Comparison of ENCODE assay signal across 1 cellular context in the genomic region with DNA sequence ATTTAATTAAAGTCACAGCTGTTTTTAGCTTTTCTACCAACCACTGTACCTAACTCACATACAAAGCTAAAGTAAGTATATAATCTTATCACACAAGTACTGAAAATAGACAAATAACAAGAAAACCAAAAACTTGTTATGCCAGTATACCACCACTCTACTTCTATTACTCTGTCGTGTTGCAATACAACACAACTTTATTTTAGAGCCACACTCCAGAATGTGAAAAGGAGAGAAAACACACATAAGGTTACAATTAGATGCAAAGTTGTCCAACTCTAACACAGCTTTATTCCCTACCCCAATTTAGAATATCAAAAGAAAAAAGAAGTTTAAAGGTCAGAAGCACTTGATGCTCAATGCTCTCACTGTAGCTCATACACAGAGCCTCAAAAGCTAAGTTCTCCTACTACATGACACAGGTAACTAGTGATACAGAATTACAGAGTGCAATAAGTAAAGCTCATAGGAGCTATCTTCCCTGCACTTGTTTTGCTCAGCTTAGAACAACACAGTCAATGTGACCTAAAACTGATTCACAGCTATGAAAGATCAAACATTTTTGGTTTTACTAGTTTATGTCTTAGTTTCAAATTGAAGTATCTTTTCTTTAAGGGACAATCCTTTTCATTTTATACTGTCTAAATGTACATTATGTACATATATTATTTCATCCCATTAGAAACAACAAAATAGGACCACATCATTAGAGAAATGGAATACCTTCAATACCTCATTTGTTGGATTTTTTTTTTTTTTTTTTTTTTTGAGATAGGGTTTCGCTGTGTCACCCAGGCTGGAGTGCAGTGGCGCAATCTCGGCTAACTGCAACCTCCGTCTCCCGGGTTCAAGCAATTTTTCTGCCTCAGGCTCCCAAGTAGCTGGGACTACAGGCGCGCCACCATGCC.
TF ChIP-seq lines count a peak whose summit lies in the region.

No MANE protein-coding gene starts in this region.

TF ChIP-seq in K562, 482 proteins besides CTCF, POLR2A, EP300 and RAD21 (continued from another document):
- peak; percentile 72 for TF ChIP-seq ZBTB40 (IDR thresholded peaks at IDR 0.05)
- no peak for TF ChIP-seq ZBTB40 (CRISPR knock-in tag; IDR thresholded peaks at IDR 0.05)
- TF ChIP-seq, protein P1, sequence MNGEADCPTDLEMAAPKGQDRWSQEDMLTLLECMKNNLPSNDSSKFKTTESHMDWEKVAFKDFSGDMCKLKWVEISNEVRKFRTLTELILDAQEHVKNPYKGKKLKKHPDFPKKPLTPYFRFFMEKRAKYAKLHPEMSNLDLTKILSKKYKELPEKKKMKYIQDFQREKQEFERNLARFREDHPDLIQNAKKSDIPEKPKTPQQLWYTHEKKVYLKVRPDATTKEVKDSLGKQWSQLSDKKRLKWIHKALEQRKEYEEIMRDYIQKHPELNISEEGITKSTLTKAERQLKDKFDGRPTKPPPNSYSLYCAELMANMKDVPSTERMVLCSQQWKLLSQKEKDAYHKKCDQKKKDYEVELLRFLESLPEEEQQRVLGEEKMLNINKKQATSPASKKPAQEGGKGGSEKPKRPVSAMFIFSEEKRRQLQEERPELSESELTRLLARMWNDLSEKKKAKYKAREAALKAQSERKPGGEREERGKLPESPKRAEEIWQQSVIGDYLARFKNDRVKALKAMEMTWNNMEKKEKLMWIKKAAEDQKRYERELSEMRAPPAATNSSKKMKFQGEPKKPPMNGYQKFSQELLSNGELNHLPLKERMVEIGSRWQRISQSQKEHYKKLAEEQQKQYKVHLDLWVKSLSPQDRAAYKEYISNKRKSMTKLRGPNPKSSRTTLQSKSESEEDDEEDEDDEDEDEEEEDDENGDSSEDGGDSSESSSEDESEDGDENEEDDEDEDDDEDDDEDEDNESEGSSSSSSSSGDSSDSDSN (IDR thresholded peaks at IDR 0.05; ENCODE audit: borderline replicate concordance in 1 of 2, low read depth in 2 of 2, low read length in 2 of 2) = 0 out of 4 replicates have a peak, but pooled peaks of 1 of the 2 experiments have one; percentile 34
- TF ChIP-seq, protein P2, sequence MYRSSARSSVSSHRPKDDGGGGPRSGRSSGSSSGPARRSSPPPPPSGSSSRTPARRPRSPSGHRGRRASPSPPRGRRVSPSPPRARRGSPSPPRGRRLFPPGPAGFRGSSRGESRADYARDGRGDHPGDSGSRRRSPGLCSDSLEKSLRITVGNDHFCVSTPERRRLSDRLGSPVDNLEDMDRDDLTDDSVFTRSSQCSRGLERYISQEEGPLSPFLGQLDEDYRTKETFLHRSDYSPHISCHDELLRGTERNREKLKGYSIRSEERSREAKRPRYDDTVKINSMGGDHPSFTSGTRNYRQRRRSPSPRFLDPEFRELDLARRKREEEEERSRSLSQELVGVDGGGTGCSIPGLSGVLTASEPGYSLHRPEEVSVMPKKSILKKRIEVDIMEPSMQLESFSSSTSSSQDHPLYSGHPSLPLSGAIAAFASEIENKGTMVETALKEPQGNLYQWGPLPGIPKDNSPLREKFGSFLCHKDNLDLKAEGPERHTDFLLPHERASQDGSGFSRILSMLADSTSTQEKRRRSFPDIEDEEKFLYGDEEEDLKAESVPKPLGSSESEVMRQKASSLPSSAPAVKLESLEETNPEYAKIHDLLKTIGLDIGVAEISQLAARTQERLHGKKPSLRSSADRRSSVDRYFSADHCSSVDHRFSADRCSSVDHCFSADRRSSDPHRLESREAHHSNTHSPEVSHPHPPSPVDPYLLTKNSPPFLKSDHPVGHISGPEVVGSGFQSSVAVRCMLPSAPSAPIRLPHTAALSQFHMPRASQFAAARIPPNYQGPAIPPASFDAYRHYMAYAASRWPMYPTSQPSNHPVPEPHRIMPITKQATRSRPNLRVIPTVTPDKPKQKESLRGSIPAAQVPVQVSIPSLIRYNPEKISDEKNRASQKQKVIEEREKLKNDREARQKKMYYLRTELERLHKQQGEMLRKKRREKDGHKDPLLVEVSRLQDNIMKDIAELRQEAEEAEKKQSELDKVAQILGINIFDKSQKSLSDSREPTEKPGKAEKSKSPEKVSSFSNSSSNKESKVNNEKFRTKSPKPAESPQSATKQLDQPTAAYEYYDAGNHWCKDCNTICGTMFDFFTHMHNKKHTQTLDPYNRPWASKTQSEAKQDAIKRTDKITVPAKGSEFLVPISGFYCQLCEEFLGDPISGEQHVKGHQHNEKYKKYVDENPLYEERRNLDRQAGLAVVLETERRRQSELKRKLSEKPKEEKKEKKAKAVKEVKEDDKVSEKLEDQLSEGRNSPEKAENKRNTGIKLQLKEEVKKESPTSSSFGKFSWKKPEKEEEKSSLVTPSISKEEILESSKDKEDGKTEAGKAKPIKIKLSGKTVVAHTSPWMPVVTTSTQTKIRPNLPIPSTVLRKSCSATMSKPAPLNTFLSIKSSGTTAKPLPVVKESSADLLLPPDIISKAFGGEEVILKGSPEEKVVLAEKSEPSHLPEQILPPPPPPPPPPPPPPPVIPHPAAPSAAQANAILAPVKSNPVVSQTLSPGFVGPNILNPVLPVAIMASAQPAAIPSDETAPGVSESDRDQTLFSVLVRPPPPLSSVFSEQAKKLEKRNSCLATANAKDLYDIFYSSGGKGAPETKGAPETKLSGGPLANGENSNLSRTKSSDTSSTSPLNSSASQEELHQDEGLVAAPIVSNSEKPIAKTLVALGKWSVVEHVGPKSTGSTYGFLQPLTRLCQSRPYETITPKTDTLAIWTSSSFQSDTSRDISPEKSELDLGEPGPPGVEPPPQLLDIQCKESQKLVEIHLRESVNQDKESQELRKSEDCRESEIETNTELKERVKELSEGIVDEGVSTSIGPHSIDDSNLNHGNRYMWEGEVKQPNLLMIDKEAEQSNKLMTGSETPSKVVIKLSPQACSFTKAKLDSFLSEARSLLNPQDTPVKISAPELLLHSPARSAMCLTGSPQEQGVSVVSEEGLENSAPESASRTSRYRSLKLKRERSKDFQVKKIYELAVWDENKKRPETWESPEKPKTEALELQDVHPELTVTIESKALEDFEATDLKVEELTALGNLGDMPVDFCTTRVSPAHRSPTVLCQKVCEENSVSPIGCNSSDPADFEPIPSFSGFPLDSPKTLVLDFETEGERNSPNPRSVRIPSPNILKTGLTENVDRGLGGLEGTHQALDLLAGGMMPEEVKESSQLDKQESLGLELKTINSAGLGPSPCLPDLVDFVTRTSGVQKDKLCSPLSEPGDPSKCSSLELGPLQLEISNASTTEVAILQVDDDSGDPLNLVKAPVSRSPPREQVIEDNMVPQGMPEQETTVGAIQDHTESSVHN (IDR thresholded peaks at IDR 0.05; ENCODE audit: borderline replicate concordance in 1 of 2, low read depth in 1 of 2) = 0 out of 4 replicates have a peak, but pooled peaks of 1 of the 2 experiments have one; percentile 31
- peak; percentile 90 for TF ChIP-seq C11orf30 (IDR thresholded peaks at IDR 0.05; ENCODE audit: low read depth)
- TF ChIP-seq ZNF444 (CRISPR knock-in tag; IDR thresholded peaks at IDR 0.05) = no peak
- TF ChIP-seq, protein P3, sequence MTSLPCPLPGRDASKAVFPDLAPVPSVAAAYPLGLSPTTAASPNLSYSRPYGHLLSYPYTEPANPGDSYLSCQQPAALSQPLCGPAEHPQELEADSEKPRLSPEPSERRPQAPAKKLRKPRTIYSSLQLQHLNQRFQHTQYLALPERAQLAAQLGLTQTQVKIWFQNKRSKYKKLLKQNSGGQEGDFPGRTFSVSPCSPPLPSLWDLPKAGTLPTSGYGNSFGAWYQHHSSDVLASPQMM (CRISPR knock-in tag; IDR thresholded peaks at IDR 0.05) = no peak
- TF ChIP-seq MED1 (CRISPR knock-in tag; IDR thresholded peaks at IDR 0.05; ENCODE audit: borderline replicate concordance) = no peak
- TF ChIP-seq, protein P4, sequence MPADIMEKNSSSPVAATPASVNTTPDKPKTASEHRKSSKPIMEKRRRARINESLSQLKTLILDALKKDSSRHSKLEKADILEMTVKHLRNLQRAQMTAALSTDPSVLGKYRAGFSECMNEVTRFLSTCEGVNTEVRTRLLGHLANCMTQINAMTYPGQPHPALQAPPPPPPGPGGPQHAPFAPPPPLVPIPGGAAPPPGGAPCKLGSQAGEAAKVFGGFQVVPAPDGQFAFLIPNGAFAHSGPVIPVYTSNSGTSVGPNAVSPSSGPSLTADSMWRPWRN (IDR thresholded peaks at IDR 0.05; ENCODE audit: low read depth) = peak; percentile 20; the same call in 1 of the 2 replicates
- TF ChIP-seq NRF1 (conservative IDR thresholded peaks at IDR 0.05 in 1 of 2, IDR thresholded peaks at IDR 0.05 in 1 of 2) = peak; percentile 32 to 40; a peak in 2 of 4 replicates
- peak; percentile 92 for TF ChIP-seq ZNF384 (IDR thresholded peaks at IDR 0.05; ENCODE audit: low read depth, low read length)
